10 cellular contexts compared by ENCODE assay signal in the genomic region with DNA sequence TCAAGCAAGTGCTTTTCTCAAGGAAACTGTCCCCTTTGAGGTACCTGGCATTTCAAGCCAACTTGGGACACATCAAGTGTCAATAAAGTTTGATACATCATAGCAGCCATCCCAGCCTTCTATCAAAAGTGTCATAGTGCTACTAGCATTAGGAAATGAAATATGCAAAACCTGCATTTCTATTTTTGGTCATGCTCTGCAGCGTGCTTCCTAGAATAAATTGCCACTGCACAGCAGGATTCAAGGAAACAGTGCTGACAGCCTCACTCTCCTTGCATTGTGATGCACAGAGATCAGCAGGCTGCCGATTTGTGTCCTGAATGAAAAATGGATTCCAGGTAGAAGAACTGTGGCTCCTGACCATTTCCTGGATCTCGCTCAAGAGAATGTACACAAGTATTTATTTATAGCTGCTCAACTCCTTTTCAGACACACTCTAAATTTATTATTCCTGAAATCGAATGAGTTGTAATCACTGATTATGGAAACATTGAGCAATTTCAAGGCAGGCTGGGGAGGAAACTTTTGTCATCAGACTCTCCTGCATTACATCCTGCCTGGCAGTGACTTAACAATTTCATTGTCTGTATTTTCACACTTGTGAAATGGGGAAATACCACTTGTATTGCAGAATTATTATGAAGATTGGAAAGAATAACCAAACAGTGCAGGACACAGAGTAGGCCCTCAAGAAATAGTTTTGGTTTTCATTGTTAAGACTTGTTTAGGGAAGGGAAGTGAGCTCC.
DNase-seq lines count a peak whose midpoint lies in the region; ATAC-seq and TF ChIP-seq lines count a peak whose summit lies in the region.
"Had no signal": no experiment of that assay in that cellular context is flagged by ENCODE, and none has a peak within 500 bp of the region (broad histone marks: within the 10 kb centered on the region; RNA-seq: fewer than 3 reads in every experiment).

No MANE protein-coding gene starts in this region.

- TF ChIP-seq CTCF in fibroblast of the aortic adventitia (IDR thresholded peaks at IDR 0.05; ENCODE audit: insufficient read depth, low read length): no peak
- no peak for TF ChIP-seq CTCF in spleen (IDR thresholded peaks at IDR 0.05 in 8 of 11, conservative IDR thresholded peaks at IDR 0.05 in 3 of 11)

- TF ChIP-seq POLR2A in spleen (IDR thresholded peaks at IDR 0.05): no peak

- H3K4me3 ChIP-seq in fibroblast of the aortic adventitia (ENCODE audit: low read depth, low read length) (no peak overlapping the region), spleen (no peak overlapping the region)
- H3K4me3 ChIP-seq: colonic mucosa had no signal

- DNase-seq in DMS153 (lab: John Stamatoyannopoulos, UW): peak; percentile 20
- no peak for DNase-seq in DMS153 treated with DMSO at 0.1 percent for 48 hours (lab: John Stamatoyannopoulos, UW; ENCODE audit: unreplicated experiment)
- DNase-seq in SIG-M5 (lab: John Stamatoyannopoulos, UW): peak; percentile 58
- peak; percentile 84 for DNase-seq in fibroblast of the aortic adventitia (ENCODE audit: low read depth)
- DNase-seq in spleen: no peak
- DNase-seq in NCI-H2081 (lab: John Stamatoyannopoulos, UW): no peak
- DNase-seq: colonic mucosa had no signal

- peaks cover 0 to 14% (median 2%) of the 10 kb centered on the region in 8 donors for H3K9me3 ChIP-seq in spleen
- H3K9me3 ChIP-seq: colonic mucosa had no signal

- ATAC-seq in GM18517 (IDR thresholded peaks at IDR 0.05; ENCODE audit: unreplicated experiment) (no peak), GM18858 (IDR thresholded peaks at IDR 0.05; ENCODE audit: unreplicated experiment) (no peak)

- H3K4me1 ChIP-seq in spleen: peaks cover 0 to 42% (median 19%) of the 10 kb centered on the region in 6 donors
- H3K4me1 ChIP-seq: colonic mucosa had no signal

- peaks cover 0 to 4% (median 0%) of the 10 kb centered on the region in 6 donors for H3K36me3 ChIP-seq in spleen
- H3K36me3 ChIP-seq: colonic mucosa had no signal

- intact Hi-C loops in spleen (cut with DNase I; ENCODE audit: low total_unique reads): no loop called here

- H3K27ac ChIP-seq in spleen: peak overlapping the region in 5 of 8 donors; percentile 11 to 64 (median 59)
- H3K27ac ChIP-seq: 22Rv1, colonic mucosa had no signal

- 7 to 24% (median 15%) methylated on average over 4 of the region's 4 CpGs for WGBS in spleen, 5 donors

- H3K27me3 ChIP-seq in spleen (replicated peaks in 1 of 7): no peaks in the 10 kb centered on the region
- H3K27me3 ChIP-seq: colonic mucosa had no signal

Comparison
In these comparisons a context has a peak if more than half of its experiments do, and no peak if none do; other contexts are left out.
1. DNase-seq: peak in DMS153 (single experiment), SIG-M5 (single experiment) and fibroblast of the aortic adventitia (single experiment); none in DMS153 treated with DMSO at 0.1 percent for 48 hours (single experiment), spleen (single experiment) and NCI-H2081 (0 of 2).